Comparison of ENCODE assay signal across 11 cellular contexts in the genomic region with DNA sequence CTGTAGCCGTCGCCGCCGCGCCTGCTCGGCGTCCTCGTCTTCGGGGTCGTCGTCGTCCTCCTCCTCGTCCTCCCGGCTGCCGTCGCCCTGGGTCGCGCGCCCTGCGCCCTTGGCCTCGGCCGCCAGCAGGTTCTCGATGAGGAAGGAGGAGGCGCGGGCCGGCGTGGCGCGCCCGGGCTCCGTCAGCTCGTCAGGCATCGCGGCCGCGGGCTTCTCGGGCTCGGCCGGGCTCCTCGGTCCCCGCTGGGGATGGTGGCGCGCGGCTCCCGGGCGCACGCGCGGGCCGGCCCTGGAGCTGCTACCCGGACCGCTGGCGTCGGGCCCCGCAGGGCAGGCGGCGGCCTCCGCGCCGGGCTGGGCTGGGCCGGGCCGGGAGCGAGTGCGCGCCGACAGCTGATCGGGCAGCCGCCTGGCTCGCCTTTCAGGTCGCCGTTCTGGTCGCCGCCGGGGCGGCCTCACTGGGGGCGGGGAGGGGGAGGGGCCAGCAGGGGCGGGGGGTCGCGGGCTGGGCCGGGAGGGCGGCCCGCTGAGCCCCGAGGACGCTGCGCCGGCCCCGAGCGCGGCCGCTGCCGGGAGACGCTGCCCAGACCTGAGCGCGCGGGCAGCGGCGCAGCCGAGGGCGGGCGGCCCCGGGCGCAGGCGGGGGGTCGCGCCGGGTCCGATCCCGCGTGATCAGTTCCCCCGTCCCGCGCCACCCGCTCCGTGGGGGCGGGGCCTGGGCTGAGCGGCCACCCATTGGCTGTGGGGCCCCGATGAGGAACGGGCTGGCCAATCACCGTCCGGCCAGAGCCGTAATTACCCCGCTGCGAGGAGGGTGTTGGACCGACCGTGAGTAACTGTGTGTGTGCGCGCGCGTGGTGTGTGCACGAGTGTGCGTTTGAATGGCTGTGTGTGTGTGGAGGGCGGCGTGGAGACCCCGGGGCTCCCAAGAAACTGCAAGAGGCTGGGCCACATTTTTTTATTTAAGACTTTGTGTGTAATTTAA. TPM values are rescaled to one million over a fixed set of nuclear protein-coding genes. Genes with fewer than 3 reads are reported as not detected.
A peak's percentile ranks its signal among the peaks of the same experiment; 100 is the strongest.
DNase-seq lines count a peak whose midpoint lies in the region; FAIRE-seq and TF ChIP-seq lines count a peak whose summit lies in the region.
"Had no signal": no experiment of that assay in that cellular context is flagged by ENCODE, and none has a peak within 500 bp of the region (broad histone marks: within the 10 kb centered on the region; RNA-seq: fewer than 3 reads in every experiment).

A gene (minus strand): TSS at position 423 of the 985 bp plus-strand sequence. CDS start 225 bp downstream, at position 198.

- H4K12ac ChIP-seq in trophoblast cell (ENCODE audit: low read depth, low read length): no peak within 1 kb of the TSS

- H3K79me2 ChIP-seq in H9 (ENCODE audit: insufficient read depth, low read length) (no peaks in the 10 kb centered on the region), trophoblast cell (ENCODE audit: control insufficient read depth, insufficient read depth, low read length, poor library complexity) (no peaks in the 10 kb centered on the region)

- no CpG with 5 or more reads among the region's 134 CpGs for WGBS in H9 (ENCODE audit: extremely low coverage, insufficient read length, low lambda C conversion rate)
- no CpG with 5 or more reads among the region's 134 CpGs for WGBS in trophoblast cell (ENCODE audit: extremely low coverage, insufficient coverage, insufficient read length)

- no peak within 1 kb of the TSS for H3K27ac Mint-ChIP-seq in H9

- no peak for TF ChIP-seq CTCF in H9 (conservative IDR thresholded peaks at IDR 0.05)

- H3K23me2 ChIP-seq in H9 (ENCODE audit: insufficient read length, low read depth, low read length, poor library complexity, severe bottlenecking): no peaks in the 10 kb centered on the region

- H2AK5ac ChIP-seq in H9 (ENCODE audit: insufficient read length, low read length): no peak within 1 kb of the TSS
- H2AK5ac ChIP-seq in trophoblast cell (ENCODE audit: low read length): no peak within 1 kb of the TSS

- no peak within 1 kb of the TSS for H4K5ac ChIP-seq in H9 (ENCODE audit: insufficient read length, low read depth, low read length)

- H3K4me3 Mint-ChIP-seq in H9: peak within 1 kb of the TSS; percentile 55 to 75

- H3K4ac ChIP-seq in H9 (ENCODE audit: low read depth, low read length) (no peak within 1 kb of the TSS), trophoblast cell (ENCODE audit: low read depth, low read length) (no peak within 1 kb of the TSS)

- no peaks in the 10 kb centered on the region for H3K36me3 ChIP-seq in trophoblast cell (ENCODE audit: control insufficient read depth in 1 of 2, insufficient read depth in 2 of 2, low read length in 2 of 2)
- H3K36me3 ChIP-seq: thoracic aorta had no signal

- no peak within 1 kb of the TSS for H3K27ac ChIP-seq in H9 (ENCODE audit: insufficient read length, low read depth, low read length)
- no peak within 1 kb of the TSS for H3K27ac ChIP-seq in trophoblast cell (ENCODE audit: low read depth, low read length)
- H3K27ac ChIP-seq: thoracic aorta had no signal

- no peak within 1 kb of the TSS for H2BK12ac ChIP-seq in H9 (ENCODE audit: insufficient read length, low read depth, low read length)
- H2BK12ac ChIP-seq in trophoblast cell (ENCODE audit: low read length): no peak within 1 kb of the TSS

- H3K18ac ChIP-seq in H9 (ENCODE audit: insufficient read length, low read depth, low read length): no peak within 1 kb of the TSS
- no peak within 1 kb of the TSS for H3K18ac ChIP-seq in trophoblast cell (ENCODE audit: low read length)

- H3K27me3 ChIP-seq in H9 (ENCODE audit: insufficient read depth, low read length) (peaks cover 92% of the 10 kb centered on the region), trophoblast cell (ENCODE audit: insufficient read depth, low read length) (peaks cover 94% of the 10 kb centered on the region)

- H4K91ac ChIP-seq in H9 (ENCODE audit: insufficient read length, low read depth, low read length): no peak within 1 kb of the TSS
- H4K91ac ChIP-seq in trophoblast cell (ENCODE audit: low read depth, low read length): no peak within 1 kb of the TSS

- no peaks in the 10 kb centered on the region for H4K20me1 ChIP-seq in H9 (ENCODE audit: control insufficient read depth, insufficient read depth, insufficient read length)

- no peak within 1 kb of the TSS for H3T11ph ChIP-seq in H9 (ENCODE audit: low read length)

- H3K79me1 ChIP-seq in H9 (ENCODE audit: insufficient read depth, low read depth, low read length, poor library complexity, severe bottlenecking) (no peaks in the 10 kb centered on the region), trophoblast cell (ENCODE audit: low read length) (no peaks in the 10 kb centered on the region)

- H3K4me1 ChIP-seq in H9 (ENCODE audit: insufficient read depth, low read length) (no peaks in the 10 kb centered on the region), trophoblast cell (ENCODE audit: control insufficient read depth in 1 of 2, insufficient read depth in 2 of 2, low read length in 2 of 2) (peaks cover 6% of the 10 kb centered on the region in 2 experiments)

- no peak for FAIRE-seq in RCC 7860 (lab: Jason Lieb, UNC)

- no peaks in the 10 kb centered on the region for H3K9me3 ChIP-seq in H9 (ENCODE audit: control insufficient read depth, low read depth, low read length)
- H3K9me3 ChIP-seq in trophoblast cell (ENCODE audit: insufficient read depth, low read depth, low read length): peaks cover 4% of the 10 kb centered on the region
- H3K9me3 ChIP-seq: thoracic aorta had no signal

- no peak within 1 kb of the TSS for H3K56ac ChIP-seq in H9 (ENCODE audit: insufficient read length, low read depth, low read length)

- peak within 1 kb of the TSS; percentile 59 for H3K4me3 ChIP-seq in trophoblast cell (ENCODE audit: low read depth, low read length)
- H3K4me3 ChIP-seq: lung, thoracic aorta had no signal

- peaks cover 91% of the 10 kb centered on the region for H3K27me3 Mint-ChIP-seq in H9 (ENCODE audit: low read depth)

- no peak within 1 kb of the TSS for H2BK5ac ChIP-seq in H9 (ENCODE audit: insufficient read length, low read length)
- no peak within 1 kb of the TSS for H2BK5ac ChIP-seq in trophoblast cell (ENCODE audit: low read depth, low read length, poor library complexity)

- H2BK20ac ChIP-seq in H9 (ENCODE audit: low read depth, low read length, poor library complexity, severe bottlenecking): no peak within 1 kb of the TSS

- peak within 1 kb of the TSS; percentile 48 for H3K4me2 ChIP-seq in H9 (ENCODE audit: insufficient read depth, insufficient read length, low read length)
- H3K4me2 ChIP-seq in trophoblast cell (ENCODE audit: low read length): peak within 1 kb of the TSS; percentile 71

- H2AFZ ChIP-seq in H9 (ENCODE audit: low read length) (no peak within 1 kb of the TSS), trophoblast cell (ENCODE audit: insufficient read depth, low read length, poor library complexity) (peak within 1 kb of the TSS; percentile 3)

- H3K23ac ChIP-seq in H9 (ENCODE audit: insufficient read length, low read depth, low read length) (no peak within 1 kb of the TSS), trophoblast cell (ENCODE audit: low read length) (no peak within 1 kb of the TSS)

- 0 out of 2 replicates have a peak within 1 kb of the TSS, but pooled peaks have one; percentile 6 for H2BK15ac ChIP-seq in H9 (ENCODE audit: low read depth, low read length)

- H4K8ac ChIP-seq in H9 (replicated peaks; ENCODE audit: insufficient read length, low read depth, low read length): no peak within 1 kb of the TSS
- no peak within 1 kb of the TSS for H4K8ac ChIP-seq in trophoblast cell (ENCODE audit: low read depth, low read length)

- intact Hi-C loops in head of caudate nucleus (cut with DNase I): no loop called here

- H3K9ac ChIP-seq in H9 (ENCODE audit: extremely low read depth, insufficient read length, low read length) (no peak within 1 kb of the TSS), trophoblast cell (ENCODE audit: low read length) (no peak within 1 kb of the TSS)

- H2BK120ac ChIP-seq in H9 (ENCODE audit: low read depth, low read length, poor library complexity, severe bottlenecking) (no peak within 1 kb of the TSS), trophoblast cell (ENCODE audit: insufficient read depth, low read length, poor library complexity) (no peak within 1 kb of the TSS)

- H3K4me1 Mint-ChIP-seq in H9: peaks cover 7 to 38% of the 10 kb centered on the region in 2 experiments

- H3K36me3 Mint-ChIP-seq in H9 (ENCODE audit: insufficient read depth in 1 of 3, low read depth in 3 of 3): peaks cover 0 to 2% (median 0%) of the 10 kb centered on the region in 3 experiments; a peak in 1 of 7 replicates

- DNase-seq in H9 (peak; percentile 80), SK-N-DZ (ENCODE audit: low spot score) (peak; percentile 88), head of caudate nucleus (peak; percentile 31 to 89 (median 68)), trophoblast cell (peak in 1 of 2 donors; percentile 18), RCC 7860 (ENCODE audit: low spot score) (no peak), DMS53 (lab: John Stamatoyannopoulos, UW) (no peak), NCI-H2107 (lab: John Stamatoyannopoulos, UW) (no peak)
- DNase-seq: NCI-H1436 treated with DMSO at 0.1 percent for 48 hours, SHP77 treated with DMSO at 0.1 percent for 48 hours had no signal

- H3K14ac ChIP-seq in H9 (ENCODE audit: insufficient read depth, low read length): no peak within 1 kb of the TSS
- H3K14ac ChIP-seq in trophoblast cell (ENCODE audit: low read length): no peak within 1 kb of the TSS

- H3K9me3 Mint-ChIP-seq in H9: peaks cover 12 to 14% of the 10 kb centered on the region in 2 experiments; a peak in 3 of 5 replicates

RNA-seq across cellular contexts. Expression of the gene that starts here (rescaled TPM):
- total RNA-seq in H9 (2021): 0.26 and 0.31 TPM in 2 replicates
- 45.4 and 69.0 TPM in 2 replicates for polyA plus RNA-seq in SK-N-DZ (2014; cell fraction: cytosol; rRNA removed)
- 50.6 and 62.3 TPM in 2 replicates for polyA plus RNA-seq in SK-N-DZ (2014; cell fraction: nucleus; rRNA removed)
- polyA plus RNA-seq in trophoblast cell (2013): 0.72 and 0.77 TPM in 2 replicates
- total RNA-seq: lung had no signal
- polyA plus RNA-seq: lung had no signal

Comparison
In these comparisons a context has a peak if more than half of its experiments do, and no peak if none do; other contexts are left out.
1. Peak in DNase-seq and H3K4me2 ChIP-seq in H9; RNA of the gene not detected or under 1 TPM.
2. DNase-seq: peak in SK-N-DZ (single experiment) and head of caudate nucleus (42 of 42); none in RCC 7860 (single experiment), DMS53 (single experiment) and NCI-H2107 (single experiment).